In the genomic region with DNA sequence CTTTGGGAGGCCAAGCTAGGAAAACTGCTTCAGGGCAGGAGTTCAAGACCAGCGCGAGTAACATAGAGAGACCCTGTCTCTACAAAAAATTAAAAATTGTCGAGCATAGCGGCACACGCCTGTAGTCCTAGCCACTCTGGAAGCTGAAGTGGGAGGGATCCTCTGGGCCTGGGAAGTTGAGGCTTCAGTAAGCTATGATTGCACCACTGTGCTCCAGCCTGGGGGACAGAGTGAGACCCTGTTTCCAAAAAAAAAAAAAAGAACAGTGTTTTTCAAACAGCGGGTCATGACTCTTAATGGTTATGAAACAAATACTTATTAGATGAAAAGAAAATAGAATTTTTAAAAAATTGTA, we compare ENCODE assay signal across 14 cellular contexts. TPM values are rescaled to one million over a fixed set of nuclear protein-coding genes. Genes with fewer than 3 reads are reported as not detected.
DNase-seq lines count a peak whose midpoint lies in the region; ATAC-seq, FAIRE-seq and TF ChIP-seq lines count a peak whose summit lies in the region.
"Had no signal": no experiment of that assay in that cellular context is flagged by ENCODE, and none has a peak within 500 bp of the region (broad histone marks: within the 10 kb centered on the region; RNA-seq: fewer than 3 reads in every experiment).

No MANE protein-coding gene starts in this region.

- H3K4me1 Mint-ChIP-seq in activated T-helper 1 cell treated with anti-CD3 and anti-CD28 coated beads, Interleukin-12 subunit alpha, Interleukin-12 subunit beta, Interleukin-2, Interleukin-4 antibody, amounts not matched to agents 30 ng/mL and 10 ng/mL and 1 ng/mL, durations not matched to agents 14 hours and 24 hours and 36 hours (ENCODE audit: low read depth): peaks cover 42% of the 10 kb centered on the region
- peaks cover 37 to 71% (median 57%) of the 10 kb centered on the region in 7 donors for H3K4me1 Mint-ChIP-seq in naive thymus-derived CD4-positive, alpha-beta T cell
- H3K4me1 Mint-ChIP-seq in type B pancreatic cell (ENCODE audit: unreplicated experiment): peaks cover 18% of the 10 kb centered on the region

- H3K27ac ChIP-seq in cardiac muscle cell: peak overlapping the region; percentile 83
- H3K27ac ChIP-seq in naive thymus-derived CD4-positive, alpha-beta T cell (ENCODE audit: low read depth, low read length): peak overlapping the region; percentile 52

- H3K4me1 ChIP-seq in cardiac muscle cell (ENCODE audit: low read depth): peaks cover 21% of the 10 kb centered on the region
- peaks cover 46 to 53% of the 10 kb centered on the region in 2 donors for H3K4me1 ChIP-seq in naive thymus-derived CD4-positive, alpha-beta T cell (ENCODE audit: control insufficient read depth in 2 of 2, insufficient read depth in 2 of 2, low read length in 2 of 2)

- CTCF ChIA-PET in naive thymus-derived CD4-positive, alpha-beta T cell (lab: Charles Lee): interaction anchor here (0.6 to 2.4 kb wide), 7 partner anchors 14 to 675 kb away, joined by 3 to 15 read pairs (median 4); no protein-coding TSS in a partner anchor

- H3K9me3 Mint-ChIP-seq in activated T-helper 1 cell treated with anti-CD3 and anti-CD28 coated beads, Interleukin-12 subunit alpha, Interleukin-12 subunit beta, Interleukin-2, Interleukin-4 antibody, amounts not matched to agents 30 ng/mL and 10 ng/mL and 1 ng/mL, durations not matched to agents 14 hours and 24 hours and 36 hours: no peaks in the 10 kb centered on the region
- no peaks in the 10 kb centered on the region for H3K9me3 Mint-ChIP-seq in naive thymus-derived CD4-positive, alpha-beta T cell
- no peaks in the 10 kb centered on the region for H3K9me3 Mint-ChIP-seq in type B pancreatic cell
- H3K9me3 Mint-ChIP-seq: GM23338 had no signal

- H3K4me3 Mint-ChIP-seq in activated T-helper 1 cell treated with anti-CD3 and anti-CD28 coated beads, Interleukin-12 subunit alpha, Interleukin-12 subunit beta, Interleukin-2, Interleukin-4 antibody, amounts not matched to agents 30 ng/mL and 10 ng/mL and 1 ng/mL, durations not matched to agents 14 hours and 24 hours and 36 hours: peak overlapping the region; percentile 83
- H3K4me3 Mint-ChIP-seq in naive thymus-derived CD4-positive, alpha-beta T cell: peak overlapping the region in 8 of 10 donors; percentile 52 to 95 (median 90)
- peak overlapping the region; percentile 76 for H3K4me3 Mint-ChIP-seq in type B pancreatic cell
- H3K4me3 Mint-ChIP-seq: GM23338 had no signal

- no peaks in the 10 kb centered on the region for H3K9me3 ChIP-seq in cardiac muscle cell (ENCODE audit: low read depth)
- H3K9me3 ChIP-seq in naive thymus-derived CD4-positive, alpha-beta T cell (ENCODE audit: control insufficient read depth in 2 of 3, low read length in 3 of 3): no peaks in the 10 kb centered on the region
- H3K9me3 ChIP-seq: tibial nerve had no signal

- TF ChIP-seq CTCF in cardiac muscle cell (IDR thresholded peaks at IDR 0.05; ENCODE audit: low read depth, low read length): no peak
- no peak for TF ChIP-seq CTCF in type B pancreatic cell (conservative IDR thresholded peaks at IDR 0.05)

- no peak overlapping the region for H3K27ac Mint-ChIP-seq in activated T-helper 1 cell treated with anti-CD3 and anti-CD28 coated beads, Interleukin-12 subunit alpha, Interleukin-12 subunit beta, Interleukin-2, Interleukin-4 antibody, amounts not matched to agents 30 ng/mL and 10 ng/mL and 1 ng/mL, durations not matched to agents 14 hours and 24 hours and 36 hours
- peak overlapping the region in 8 of 9 donors; percentile 64 to 95 (median 91) for H3K27ac Mint-ChIP-seq in naive thymus-derived CD4-positive, alpha-beta T cell
- H3K27ac Mint-ChIP-seq in type B pancreatic cell: peak overlapping the region; percentile 87

- intact Hi-C loops in Right ventricle myocardium superior (cut with DNase I): no loop called here
- intact Hi-C loops in activated T-helper 1 cell treated with anti-CD3 and anti-CD28 coated beads, Interleukin-12 subunit alpha, Interleukin-12 subunit beta, Interleukin-2, Interleukin-4 antibody, amounts not matched to agents 30 ng/mL and 10 ng/mL and 1 ng/mL, durations not matched to agents 14 hours and 24 hours and 36 hours (cut with micrococcal nuclease): no loop called here
- intact Hi-C loops in naive thymus-derived CD4-positive, alpha-beta T cell (cut with micrococcal nuclease): no loop called here

- H3K36me3 ChIP-seq in cardiac muscle cell: no peaks in the 10 kb centered on the region
- peaks cover 0 to 6% (median 0%) of the 10 kb centered on the region in 3 experiments for H3K36me3 ChIP-seq in naive thymus-derived CD4-positive, alpha-beta T cell (ENCODE audit: control insufficient read depth in 2 of 3, insufficient read depth in 3 of 3, low read length in 3 of 3)

- no peak for FAIRE-seq in RCC 7860 (lab: Jason Lieb, UNC)

- H3K27me3 ChIP-seq in cardiac muscle cell: no peaks in the 10 kb centered on the region
- no peaks in the 10 kb centered on the region for H3K27me3 ChIP-seq in naive thymus-derived CD4-positive, alpha-beta T cell (ENCODE audit: control insufficient read depth in 2 of 2, insufficient read depth in 2 of 2, low read length in 2 of 2)
- H3K27me3 ChIP-seq: tibial nerve had no signal

- H3K27me3 Mint-ChIP-seq in activated T-helper 1 cell treated with anti-CD3 and anti-CD28 coated beads, Interleukin-12 subunit alpha, Interleukin-12 subunit beta, Interleukin-2, Interleukin-4 antibody, amounts not matched to agents 30 ng/mL and 10 ng/mL and 1 ng/mL, durations not matched to agents 14 hours and 24 hours and 36 hours (ENCODE audit: insufficient read depth): no peaks in the 10 kb centered on the region
- H3K27me3 Mint-ChIP-seq in naive thymus-derived CD4-positive, alpha-beta T cell: no peaks in the 10 kb centered on the region
- H3K27me3 Mint-ChIP-seq in type B pancreatic cell: no peaks in the 10 kb centered on the region

- no peak for ATAC-seq in Right ventricle myocardium superior (ENCODE audit: poor library complexity)
- no peak for ATAC-seq in naive thymus-derived CD4-positive, alpha-beta T cell
- no peak for ATAC-seq in esophagus mucosa
- ATAC-seq: GM23338 had no signal

- DNase-seq in cardiac muscle cell (ENCODE audit: low read depth in 1 of 2, low spot score in 1 of 2): no peak
- DNase-seq in Right ventricle myocardium superior: no peak
- DNase-seq in activated T-helper 1 cell treated with anti-CD3 and anti-CD28 coated beads, Interleukin-12 subunit alpha, Interleukin-12 subunit beta, Interleukin-2, Interleukin-4 antibody, amounts not matched to agents 30 ng/mL and 10 ng/mL and 1 ng/mL, durations not matched to agents 14 hours and 24 hours and 36 hours (ENCODE audit: low spot score): no peak
- no peak for DNase-seq in naive thymus-derived CD4-positive, alpha-beta T cell
- DNase-seq in type B pancreatic cell (ENCODE audit: extremely low spot score, unreplicated experiment): no peak
- no peak for DNase-seq in RCC 7860 (ENCODE audit: low spot score)
- no peak for DNase-seq in AML-193 (lab: John Stamatoyannopoulos, UW)
- DNase-seq: activated effector memory CD4-positive, alpha-beta T cell treated with Interleukin-2 at 50 U/mL for 16 hours; DMS79; effector CD8-positive, alpha-beta T cell; NCI-H2081 treated with DMSO at 0.1 percent for 48 hours had no signal

- POLR2A ChIA-PET in naive thymus-derived CD4-positive, alpha-beta T cell (lab: Charles Lee): interaction anchor here (0.5 to 3.5 kb wide), 16 partner anchors 9 to 654 kb away, joined by 3 to 13 read pairs (median 4); no protein-coding TSS in a partner anchor

- H3K36me3 Mint-ChIP-seq in activated T-helper 1 cell treated with anti-CD3 and anti-CD28 coated beads, Interleukin-12 subunit alpha, Interleukin-12 subunit beta, Interleukin-2, Interleukin-4 antibody, amounts not matched to agents 30 ng/mL and 10 ng/mL and 1 ng/mL, durations not matched to agents 14 hours and 24 hours and 36 hours (ENCODE audit: low read depth): peaks cover 15% of the 10 kb centered on the region
- peaks cover 3 to 21% (median 12%) of the 10 kb centered on the region in 5 donors for H3K36me3 Mint-ChIP-seq in naive thymus-derived CD4-positive, alpha-beta T cell
- peaks cover 5% of the 10 kb centered on the region for H3K36me3 Mint-ChIP-seq in type B pancreatic cell

- H3K4me3 ChIP-seq in cardiac muscle cell: no peak overlapping the region
- H3K4me3 ChIP-seq in naive thymus-derived CD4-positive, alpha-beta T cell (ENCODE audit: low read length): no peak overlapping the region
- H3K4me3 ChIP-seq: GM23338, tibial nerve had no signal

RNA-seq across cellular contexts. Expression of a gene that starts 2.3 kb away (rescaled TPM):
- total RNA-seq in cardiac muscle cell: 25.2 and 39.6 TPM in 2 replicates
- 21.9 and 36.4 TPM in 2 replicates for polyA plus RNA-seq in cardiac muscle cell
- total RNA-seq in Right ventricle myocardium superior: 32.3 TPM
- total RNA-seq in activated T-helper 1 cell treated with anti-CD3 and anti-CD28 coated beads, Interleukin-12 subunit alpha, Interleukin-12 subunit beta, Interleukin-2, Interleukin-4 antibody, amounts not matched to agents 30 ng/mL and 10 ng/mL and 1 ng/mL, durations not matched to agents 14 hours and 24 hours and 36 hours: 147 TPM in 2 replicates
- total RNA-seq in naive thymus-derived CD4-positive, alpha-beta T cell: 100 to 1,000 TPM; 297 to 452 (median 420) TPM
- 100 to 1,000 TPM; 314 to 395 TPM for polyA plus RNA-seq in naive thymus-derived CD4-positive, alpha-beta T cell
- total RNA-seq in type B pancreatic cell (ENCODE audit: low replicate concordance): 18.8 and 30.3 TPM in 2 replicates
- 54.7 TPM for total RNA-seq in esophagus mucosa

RNA-seq across cellular contexts. Expression of a gene that starts 56.2 kb away (rescaled TPM):
- total RNA-seq in cardiac muscle cell (18.9 and 27.8 TPM in 2 replicates), Right ventricle myocardium superior (17.8 TPM), type B pancreatic cell (ENCODE audit: low replicate concordance) (53.4 and 58.6 TPM in 2 replicates), esophagus mucosa (26.4 TPM)
- 27.1 and 35.4 TPM in 2 replicates for polyA plus RNA-seq in cardiac muscle cell
- total RNA-seq in activated T-helper 1 cell treated with anti-CD3 and anti-CD28 coated beads, Interleukin-12 subunit alpha, Interleukin-12 subunit beta, Interleukin-2, Interleukin-4 antibody, amounts not matched to agents 30 ng/mL and 10 ng/mL and 1 ng/mL, durations not matched to agents 14 hours and 24 hours and 36 hours: 126 and 138 TPM in 2 replicates
- 100 to 1,000 TPM; 107 to 414 (median 154) TPM for total RNA-seq in naive thymus-derived CD4-positive, alpha-beta T cell
- polyA plus RNA-seq in naive thymus-derived CD4-positive, alpha-beta T cell: 10 to 100 TPM; 37.4 to 46.9 TPM
